Comparison of ENCODE assay signal across 8 cellular contexts in genomic region chr6:108835218-108835850, GRCh38. TPM values are rescaled to one million over a fixed set of nuclear protein-coding genes. Genes with fewer than 3 reads are reported as not detected.
DNase-seq lines count a peak whose midpoint lies in the region; ATAC-seq, FAIRE-seq and TF ChIP-seq lines count a peak whose summit lies in the region.

No MANE protein-coding gene starts in this region.

- no peaks in the 10 kb centered on the region for H3K36me3 ChIP-seq in gastrocnemius medialis

- H3K4me3 Mint-ChIP-seq in HFFc6 = no peak overlapping the region

- TF ChIP-seq CTCF in HFFc6 (IDR thresholded peaks at IDR 0.05) (peak; percentile 99), gastrocnemius medialis (IDR thresholded peaks at IDR 0.05 in 4 of 5, conservative IDR thresholded peaks at IDR 0.05 in 1 of 5) (peak; percentile 91 to 97 (median 92))

- no peak overlapping the region for H3K4me3 ChIP-seq in gastrocnemius medialis

- in situ Hi-C loops in gastrocnemius medialis (cut with MboI; ENCODE audit: low sequenced_read_pairs in 4 of 4) = loop anchor here in 3 of 4 donors (5.0 kb wide), 1 partner anchor 293 kb away; no protein-coding TSS in a partner anchor

- peak overlapping the region in 3 of 4 donors; percentile 19 to 59 (median 40) for H3K27ac ChIP-seq in gastrocnemius medialis

- H3K27ac Mint-ChIP-seq in HFFc6 = no peak overlapping the region

- H3K27me3 Mint-ChIP-seq in HFFc6 (ENCODE audit: insufficient read depth) = peaks cover 4% of the 10 kb centered on the region

- peaks cover 33% of the 10 kb centered on the region for H3K4me1 Mint-ChIP-seq in HFFc6 (ENCODE audit: low read depth)

- H3K27me3 ChIP-seq in gastrocnemius medialis = no peaks in the 10 kb centered on the region

- no peak for TF ChIP-seq POLR2A in gastrocnemius medialis (IDR thresholded peaks at IDR 0.05)

- DNase-seq in HFFc6 = peak; percentile 64
- peak; percentile 74 for DNase-seq in NCI-H1694 (lab: John Stamatoyannopoulos, UW)
- peak; percentile 54 for DNase-seq in T-helper 22 cell (ENCODE audit: low read depth)
- DNase-seq in anterior cingulate cortex (lab: John Stamatoyannopoulos, UW) = peak in 55 of 58 donors; percentile 27 to 89 (median 70)
- DNase-seq in hepatic stellate cell (ENCODE audit: low spot score) = peak; percentile 78
- DNase-seq in gastrocnemius medialis = peak; percentile 80 to 89

- intact Hi-C loops in gastrocnemius medialis (cut with DNase I; ENCODE audit: low total_unique reads) = loop anchor here (1.0 to 5.0 kb wide), 3 partner anchors 53 to 293 kb away; no protein-coding TSS in a partner anchor

- H3K9me3 ChIP-seq in gastrocnemius medialis = no peaks in the 10 kb centered on the region

- peak; percentile 87 for FAIRE-seq in G401.6 (lab: Jason Lieb, UNC)

- peaks cover 6% of the 10 kb centered on the region in 2 donors for H3K4me1 ChIP-seq in gastrocnemius medialis

- no peaks in the 10 kb centered on the region for H3K9me3 Mint-ChIP-seq in HFFc6

- ATAC-seq in gastrocnemius medialis = peak; percentile 92 to 99
- ATAC-seq in GM21526 (IDR thresholded peaks at IDR 0.05; ENCODE audit: low FRiP score, unreplicated experiment) = no peak

- no peaks in the 10 kb centered on the region for H3K36me3 Mint-ChIP-seq in HFFc6 (ENCODE audit: low read depth)

RNA-seq across cellular contexts. Expression of gene ARMC2, which starts 12.9 kb away (rescaled TPM):
- total RNA-seq in HFFc6 (2021; fragmentation: NEBNext Ultra II Directional; extraction: Animal tissue kit (Norgen Biotek cat#: 25700)) = 1 to 10 TPM; 1.8 to 3.6 (median 2.7) TPM
- 1 to 10 TPM in 1 of 4 donors, under 1 TPM in 3; 0.20 to 1.8 (median 0.56) TPM for total RNA-seq in gastrocnemius medialis
